8 cellular contexts compared by ENCODE assay signal in genomic region chr12:101759396-101760047, GRCh38. TPM values are rescaled to one million over a fixed set of nuclear protein-coding genes. Genes with fewer than 3 reads are reported as not detected.
DNase-seq lines count a peak whose midpoint lies in the region; ATAC-seq and TF ChIP-seq lines count a peak whose summit lies in the region.

No MANE protein-coding gene starts in this region.

- no peaks in the 10 kb centered on the region for H3K4me1 ChIP-seq in right lobe of liver

- peak; percentile 59 to 77 (median 72) for ATAC-seq in right lobe of liver
- ATAC-seq in activated T-cell treated with anti-CD3 and anti-CD28 coated beads, Interleukin-2, amount 50 U/mL, for 72 hours (replicated peaks in 1 of 2), result no peak

- 55% methylated on average over 5 of the region's 5 CpGs for WGBS in right lobe of liver (ENCODE audit: insufficient coverage, low coverage, low lambda C conversion rate, missing lambda C conversion rate)

- H3K36me3 ChIP-seq in right lobe of liver, result peaks cover 0 to 3% (median 0%) of the 10 kb centered on the region in 4 donors

- TF ChIP-seq POLR2A in NB4 (IDR thresholded peaks at IDR 0.05; ENCODE audit: extremely low read depth, insufficient read length) (no peak), right lobe of liver (IDR thresholded peaks at IDR 0.05) (no peak)

- POLR2A ChIA-PET in MCF 10A (lab: Yijun Ruan, JAX), result interaction anchor here (0.6 to 1.1 kb wide), 3 partner anchors 352 to 1566 kb away, joined by 3 to 5 read pairs (median 4); partner anchors contain the start of gene ARL1

- no peaks in the 10 kb centered on the region for H3K27me3 ChIP-seq in right lobe of liver

- BruUV-seq in MCF 10A (replicated peaks; lab: Mats Ljungman, UMichigan), result no TSS peak

- intact Hi-C loops in MCF 10A (cut with micrococcal nuclease), result loop anchor here (1.0 to 5.0 kb wide), 4 partner anchors 62 to 345 kb away; partner anchors contain the start of gene CHPT1
- intact Hi-C loops in right lobe of liver (cut with DNase I), result no loop called here

- no peak overlapping the region for H3K27ac Mint-ChIP-seq in MCF 10A (ENCODE audit: low read depth, unreplicated experiment)
- no peak overlapping the region for H3K27ac Mint-ChIP-seq in activated T-cell treated with anti-CD3 and anti-CD28 coated beads, Interleukin-2, amount 50 U/mL, for 72 hours

- no peak overlapping the region for H3K4me3 Mint-ChIP-seq in MCF 10A (ENCODE audit: unreplicated experiment)
- H3K4me3 Mint-ChIP-seq in activated T-cell treated with anti-CD3 and anti-CD28 coated beads, Interleukin-2, amount 50 U/mL, for 72 hours, result no peak overlapping the region

- no peak overlapping the region for H3K27ac ChIP-seq in right lobe of liver

- H3K4me3 ChIP-seq in GM12875 (ENCODE audit: low read depth, low read length) (no peak overlapping the region), NB4 (ENCODE audit: low read depth, low read length) (no peak overlapping the region), right lobe of liver (no peak overlapping the region)

- H3K9me3 ChIP-seq in right lobe of liver, result no peaks in the 10 kb centered on the region

- no peaks in the 10 kb centered on the region for H3K9me3 Mint-ChIP-seq in MCF 10A (ENCODE audit: unreplicated experiment)
- H3K9me3 Mint-ChIP-seq in activated T-cell treated with anti-CD3 and anti-CD28 coated beads, Interleukin-2, amount 50 U/mL, for 72 hours, result no peaks in the 10 kb centered on the region

- H3K4me1 Mint-ChIP-seq in MCF 10A (ENCODE audit: insufficient read depth, unreplicated experiment), result no peaks in the 10 kb centered on the region
- H3K4me1 Mint-ChIP-seq in activated T-cell treated with anti-CD3 and anti-CD28 coated beads, Interleukin-2, amount 50 U/mL, for 72 hours (ENCODE audit: low read depth), result no peaks in the 10 kb centered on the region

- peaks cover 14% of the 10 kb centered on the region for H3K36me3 Mint-ChIP-seq in MCF 10A (ENCODE audit: insufficient read depth, unreplicated experiment)
- peaks cover 2 to 6% of the 10 kb centered on the region in 2 donors for H3K36me3 Mint-ChIP-seq in activated T-cell treated with anti-CD3 and anti-CD28 coated beads, Interleukin-2, amount 50 U/mL, for 72 hours (ENCODE audit: insufficient read depth in 2 of 2)

- TF ChIP-seq CTCF in GM12875 (IDR thresholded peaks at IDR 0.05; ENCODE audit: borderline replicate concordance, insufficient read depth, low read depth, low read length), result peak; percentile 65; the same call in 1 of the 2 replicates
- peak; percentile 82 for TF ChIP-seq CTCF in NB4 (IDR thresholded peaks at IDR 0.05; ENCODE audit: low read depth, low read length)
- peak; percentile 65 for TF ChIP-seq CTCF in MCF 10A (IDR thresholded peaks at IDR 0.05; ENCODE audit: unreplicated experiment)
- peak; percentile 68 to 75 (median 72) for TF ChIP-seq CTCF in right lobe of liver (IDR thresholded peaks at IDR 0.05)

- CTCF ChIA-PET in MCF 10A (lab: Yijun Ruan, JAX), result interaction anchor here (0.5 to 4.0 kb wide), 40 partner anchors 8 to 1108 kb away, joined by 3 to 28 read pairs (median 4); partner anchors contain the start of genes CHPT1 and SYCP3

- no peaks in the 10 kb centered on the region for H3K27me3 Mint-ChIP-seq in MCF 10A (ENCODE audit: insufficient read depth, unreplicated experiment)
- no peaks in the 10 kb centered on the region for H3K27me3 Mint-ChIP-seq in activated T-cell treated with anti-CD3 and anti-CD28 coated beads, Interleukin-2, amount 50 U/mL, for 72 hours (ENCODE audit: low read depth)

- DNase-seq in AG08395 (ENCODE audit: low spot score) (peak; percentile 67), NB4 (ENCODE audit: low read depth) (peak; percentile 51), MCF 10A (ENCODE audit: unreplicated experiment) (peak; percentile 61), right lobe of liver (no peak), ureter (ENCODE audit: low spot score) (no peak), 8988T (no peak)
- no peak for DNase-seq in activated T-cell treated with anti-CD3 and anti-CD28 coated beads, Interleukin-2, amount 50 U/mL, for 72 hours

RNA-seq across cellular contexts. Expression of gene SYCP3, which starts 20.3 kb away (rescaled TPM):
- total RNA-seq in MCF 10A (2022) (not detected in 2 replicates), right lobe of liver (not detected), ureter (not detected)
- total RNA-seq in activated T-cell treated with anti-CD3 and anti-CD28 coated beads, Interleukin-2, amount 50 U/mL, for 72 hours, result under 1 TPM; 0.30 to 0.91 TPM

Comparison
In these comparisons a context has a peak if more than half of its experiments do, and no peak if none do; other contexts are left out.
1. DNase-seq: peak in AG08395 (single experiment), NB4 (single experiment) and MCF 10A (single experiment); none in right lobe of liver (0 of 3), activated T-cell treated with anti-CD3 and anti-CD28 coated beads, Interleukin-2, amount 50 U/mL, for 72 hours (0 of 2), ureter (single experiment) and 8988T (single experiment).
2. ATAC-seq: peak in right lobe of liver (4 of 4); none in activated T-cell treated with anti-CD3 and anti-CD28 coated beads, Interleukin-2, amount 50 U/mL, for 72 hours (0 of 2).
3. Peak in every context shown above with its lines, with median percentiles within 50 percentile points of each other: CTCF ChIP-seq.